In genomic region chr19:48874309-48875135, GRCh38 we compare ENCODE assay signal across 6 cellular contexts. TPM values are rescaled to one million over a fixed set of nuclear protein-coding genes. Genes with fewer than 3 reads are reported as not detected.
DNase-seq lines count a peak whose midpoint lies in the region; ATAC-seq lines count a peak whose summit lies in the region.

No MANE protein-coding gene starts in this region.

- ATAC-seq in GM18520 (IDR thresholded peaks at IDR 0.05; ENCODE audit: unreplicated experiment), result no peak

- DNase-seq in D341Med (ENCODE audit: low spot score) (peak; percentile 34), NCI-H1105 (lab: John Stamatoyannopoulos, UW) (peak; percentile 62), renal cortical epithelial cell (ENCODE audit: low read depth) (peak; percentile 29), AG20443 (ENCODE audit: low spot score) (no peak)
- DNase-seq in effector CD8-positive, alpha-beta T cell (lab: John Stamatoyannopoulos, UW), result peak; percentile 52

RNA-seq across cellular contexts. Expression of gene PPP1R15A, which starts 2.3 kb away (rescaled TPM):
- 28.1 and 29.9 TPM in 2 replicates for total RNA-seq in renal cortical epithelial cell

RNA-seq across cellular contexts. Expression of gene PLEKHA4, which starts 6.1 kb away (rescaled TPM):
- 6.8 and 14.4 TPM in 2 replicates for total RNA-seq in renal cortical epithelial cell

RNA-seq across cellular contexts. Expression of gene TULP2, which starts 24.0 kb away (rescaled TPM):
- 0.10 TPM in 1 of 2 replicates, not detected in the other for total RNA-seq in renal cortical epithelial cell

RNA-seq across cellular contexts. Expression of gene NUCB1, which starts 25.6 kb away (rescaled TPM):
- total RNA-seq in renal cortical epithelial cell, result 100 and 287 TPM in 2 replicates

RNA-seq across cellular contexts. Expression of gene HSD17B14, which starts 38.2 kb away (rescaled TPM):
- 0.60 and 1.7 TPM in 2 replicates for total RNA-seq in renal cortical epithelial cell
